In the genomic region with DNA sequence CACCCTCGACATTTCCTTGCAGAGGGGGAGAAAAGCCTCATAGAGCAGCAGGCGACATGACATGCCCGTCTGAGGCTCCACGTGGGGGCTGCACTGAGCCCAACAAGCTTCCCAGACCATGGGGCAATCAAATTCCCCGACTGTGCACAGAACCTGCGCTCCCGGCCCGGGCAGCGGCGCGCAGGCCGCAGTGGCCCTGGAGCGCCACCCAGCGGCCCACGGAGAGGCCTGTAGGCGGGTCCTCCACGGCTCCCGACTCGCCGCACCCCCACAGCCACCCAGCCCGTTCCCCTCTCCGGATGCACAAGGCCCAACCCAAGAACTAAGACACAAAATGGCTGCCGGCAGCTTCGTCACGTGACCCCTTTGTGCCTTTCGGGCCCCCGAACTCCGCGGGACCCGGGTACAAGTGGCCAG, we compare ENCODE assay signal across 1 cellular context.
TF ChIP-seq lines count a peak whose summit lies in the region.

No MANE protein-coding gene starts in this region.

TF ChIP-seq in K562, 482 proteins besides CTCF, POLR2A, EP300 and RAD21 (continued from another document and continues in another):
- TF ChIP-seq, protein P1, sequence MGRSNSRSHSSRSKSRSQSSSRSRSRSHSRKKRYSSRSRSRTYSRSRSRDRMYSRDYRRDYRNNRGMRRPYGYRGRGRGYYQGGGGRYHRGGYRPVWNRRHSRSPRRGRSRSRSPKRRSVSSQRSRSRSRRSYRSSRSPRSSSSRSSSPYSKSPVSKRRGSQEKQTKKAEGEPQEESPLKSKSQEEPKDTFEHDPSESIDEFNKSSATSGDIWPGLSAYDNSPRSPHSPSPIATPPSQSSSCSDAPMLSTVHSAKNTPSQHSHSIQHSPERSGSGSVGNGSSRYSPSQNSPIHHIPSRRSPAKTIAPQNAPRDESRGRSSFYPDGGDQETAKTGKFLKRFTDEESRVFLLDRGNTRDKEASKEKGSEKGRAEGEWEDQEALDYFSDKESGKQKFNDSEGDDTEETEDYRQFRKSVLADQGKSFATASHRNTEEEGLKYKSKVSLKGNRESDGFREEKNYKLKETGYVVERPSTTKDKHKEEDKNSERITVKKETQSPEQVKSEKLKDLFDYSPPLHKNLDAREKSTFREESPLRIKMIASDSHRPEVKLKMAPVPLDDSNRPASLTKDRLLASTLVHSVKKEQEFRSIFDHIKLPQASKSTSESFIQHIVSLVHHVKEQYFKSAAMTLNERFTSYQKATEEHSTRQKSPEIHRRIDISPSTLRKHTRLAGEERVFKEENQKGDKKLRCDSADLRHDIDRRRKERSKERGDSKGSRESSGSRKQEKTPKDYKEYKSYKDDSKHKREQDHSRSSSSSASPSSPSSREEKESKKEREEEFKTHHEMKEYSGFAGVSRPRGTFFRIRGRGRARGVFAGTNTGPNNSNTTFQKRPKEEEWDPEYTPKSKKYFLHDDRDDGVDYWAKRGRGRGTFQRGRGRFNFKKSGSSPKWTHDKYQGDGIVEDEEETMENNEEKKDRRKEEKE (IDR thresholded peaks at IDR 0.05; ENCODE audit: borderline replicate concordance in 1 of 2, control insufficient read depth in 1 of 2, low read depth in 2 of 2, low read length in 1 of 2): no peak
- TF ChIP-seq TAF1 (IDR thresholded peaks at IDR 0.05; ENCODE audit: control insufficient read depth, extremely low read depth, insufficient read depth, low read length, severe bottlenecking) (peak; percentile 82), HDAC2 (IDR thresholded peaks at IDR 0.05) (no peak), ZNF695 (CRISPR knock-in tag; IDR thresholded peaks at IDR 0.05) (no peak), ZBTB5 (IDR thresholded peaks at IDR 0.05) (no peak), MTA1 (IDR thresholded peaks at IDR 0.05; ENCODE audit: borderline replicate concordance) (no peak), HDAC6 (IDR thresholded peaks at IDR 0.05; ENCODE audit: low read depth, low read length) (no peak), XRCC5 (IDR thresholded peaks at IDR 0.05; ENCODE audit: low read depth, low read length) (peak; percentile 82; the same call in 1 of the 2 replicates), KAT8 (IDR thresholded peaks at IDR 0.05; ENCODE audit: low read depth) (no peak), BACH1 (tag; IDR thresholded peaks at IDR 0.05) (no peak), CHD2 (IDR thresholded peaks at IDR 0.05; ENCODE audit: low read depth, low read length) (no peak), SAFB2 (IDR thresholded peaks at IDR 0.05; ENCODE audit: borderline replicate concordance, low read depth, low read length, severe bottlenecking) (no peak), RFX1 (IDR thresholded peaks at IDR 0.05) (no peak), TRIM24 (IDR thresholded peaks at IDR 0.05) (no peak; a peak in 1 of 4 replicates), ADNP (tag; IDR thresholded peaks at IDR 0.05) (no peak), ZNF551 (CRISPR knock-in tag; IDR thresholded peaks at IDR 0.05) (no peak), NFXL1 (CRISPR knock-in tag; IDR thresholded peaks at IDR 0.05) (no peak), ZBTB43 (CRISPR knock-in tag; IDR thresholded peaks at IDR 0.05) (no peak), POLR2AphosphoS2 (IDR thresholded peaks at IDR 0.05; ENCODE audit: low read length) (no peak), STAT6 (CRISPR knock-in tag; IDR thresholded peaks at IDR 0.05) (no peak), NRF1 (conservative IDR thresholded peaks at IDR 0.05 in 1 of 2, IDR thresholded peaks at IDR 0.05 in 1 of 2) (peak; percentile 82 to 85), NR2F6 (CRISPR knock-in tag; IDR thresholded peaks at IDR 0.05) (no peak), ZBED1 (IDR thresholded peaks at IDR 0.05) (no peak), HMGXB4 (CRISPR knock-in tag; IDR thresholded peaks at IDR 0.05) (peak; percentile 48; the same call in 1 of the 2 replicates), SAP30 (IDR thresholded peaks at IDR 0.05; ENCODE audit: borderline replicate concordance, insufficient read depth, low read depth, low read length, poor library complexity, severe bottlenecking) (peak; percentile 80), NR3C1 (CRISPR knock-in tag; IDR thresholded peaks at IDR 0.05) (no peak; the same call in 1 of the 2 replicates), ZNF175 (CRISPR knock-in tag; IDR thresholded peaks at IDR 0.05; ENCODE audit: low read depth) (no peak), ATF3 (IDR thresholded peaks at IDR 0.05) (no peak), ATF3 (CRISPR knock-in tag; conservative IDR thresholded peaks at IDR 0.05) (no peak)
- TF ChIP-seq, protein P2, sequence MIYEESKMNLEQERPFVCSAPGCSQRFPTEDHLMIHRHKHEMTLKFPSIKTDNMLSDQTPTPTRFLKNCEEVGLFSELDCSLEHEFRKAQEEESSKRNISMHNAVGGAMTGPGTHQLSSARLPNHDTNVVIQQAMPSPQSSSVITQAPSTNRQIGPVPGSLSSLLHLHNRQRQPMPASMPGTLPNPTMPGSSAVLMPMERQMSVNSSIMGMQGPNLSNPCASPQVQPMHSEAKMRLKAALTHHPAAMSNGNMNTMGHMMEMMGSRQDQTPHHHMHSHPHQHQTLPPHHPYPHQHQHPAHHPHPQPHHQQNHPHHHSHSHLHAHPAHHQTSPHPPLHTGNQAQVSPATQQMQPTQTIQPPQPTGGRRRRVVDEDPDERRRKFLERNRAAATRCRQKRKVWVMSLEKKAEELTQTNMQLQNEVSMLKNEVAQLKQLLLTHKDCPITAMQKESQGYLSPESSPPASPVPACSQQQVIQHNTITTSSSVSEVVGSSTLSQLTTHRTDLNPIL (CRISPR knock-in tag; IDR thresholded peaks at IDR 0.05): no peak
- TF ChIP-seq, protein P3, sequence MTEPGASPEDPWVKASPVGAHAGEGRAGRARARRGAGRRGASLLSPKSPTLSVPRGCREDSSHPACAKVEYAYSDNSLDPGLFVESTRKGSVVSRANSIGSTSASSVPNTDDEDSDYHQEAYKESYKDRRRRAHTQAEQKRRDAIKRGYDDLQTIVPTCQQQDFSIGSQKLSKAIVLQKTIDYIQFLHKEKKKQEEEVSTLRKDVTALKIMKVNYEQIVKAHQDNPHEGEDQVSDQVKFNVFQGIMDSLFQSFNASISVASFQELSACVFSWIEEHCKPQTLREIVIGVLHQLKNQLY (CRISPR knock-in tag; conservative IDR thresholded peaks at IDR 0.05): no peak
- TF ChIP-seq, protein P4, sequence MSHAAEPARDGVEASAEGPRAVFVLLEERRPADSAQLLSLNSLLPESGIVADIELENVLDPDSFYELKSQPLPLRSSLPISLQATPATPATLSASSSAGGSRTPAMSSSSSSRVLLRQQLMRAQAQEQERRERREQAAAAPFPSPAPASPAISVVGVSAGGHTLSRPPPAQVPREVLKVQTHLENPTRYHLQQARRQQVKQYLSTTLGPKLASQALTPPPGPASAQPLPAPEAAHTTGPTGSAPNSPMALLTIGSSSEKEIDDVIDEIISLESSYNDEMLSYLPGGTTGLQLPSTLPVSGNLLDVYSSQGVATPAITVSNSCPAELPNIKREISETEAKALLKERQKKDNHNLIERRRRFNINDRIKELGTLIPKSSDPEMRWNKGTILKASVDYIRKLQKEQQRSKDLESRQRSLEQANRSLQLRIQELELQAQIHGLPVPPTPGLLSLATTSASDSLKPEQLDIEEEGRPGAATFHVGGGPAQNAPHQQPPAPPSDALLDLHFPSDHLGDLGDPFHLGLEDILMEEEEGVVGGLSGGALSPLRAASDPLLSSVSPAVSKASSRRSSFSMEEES (CRISPR knock-in tag; IDR thresholded peaks at IDR 0.05): peak; percentile 99
- TF ChIP-seq, protein P5, sequence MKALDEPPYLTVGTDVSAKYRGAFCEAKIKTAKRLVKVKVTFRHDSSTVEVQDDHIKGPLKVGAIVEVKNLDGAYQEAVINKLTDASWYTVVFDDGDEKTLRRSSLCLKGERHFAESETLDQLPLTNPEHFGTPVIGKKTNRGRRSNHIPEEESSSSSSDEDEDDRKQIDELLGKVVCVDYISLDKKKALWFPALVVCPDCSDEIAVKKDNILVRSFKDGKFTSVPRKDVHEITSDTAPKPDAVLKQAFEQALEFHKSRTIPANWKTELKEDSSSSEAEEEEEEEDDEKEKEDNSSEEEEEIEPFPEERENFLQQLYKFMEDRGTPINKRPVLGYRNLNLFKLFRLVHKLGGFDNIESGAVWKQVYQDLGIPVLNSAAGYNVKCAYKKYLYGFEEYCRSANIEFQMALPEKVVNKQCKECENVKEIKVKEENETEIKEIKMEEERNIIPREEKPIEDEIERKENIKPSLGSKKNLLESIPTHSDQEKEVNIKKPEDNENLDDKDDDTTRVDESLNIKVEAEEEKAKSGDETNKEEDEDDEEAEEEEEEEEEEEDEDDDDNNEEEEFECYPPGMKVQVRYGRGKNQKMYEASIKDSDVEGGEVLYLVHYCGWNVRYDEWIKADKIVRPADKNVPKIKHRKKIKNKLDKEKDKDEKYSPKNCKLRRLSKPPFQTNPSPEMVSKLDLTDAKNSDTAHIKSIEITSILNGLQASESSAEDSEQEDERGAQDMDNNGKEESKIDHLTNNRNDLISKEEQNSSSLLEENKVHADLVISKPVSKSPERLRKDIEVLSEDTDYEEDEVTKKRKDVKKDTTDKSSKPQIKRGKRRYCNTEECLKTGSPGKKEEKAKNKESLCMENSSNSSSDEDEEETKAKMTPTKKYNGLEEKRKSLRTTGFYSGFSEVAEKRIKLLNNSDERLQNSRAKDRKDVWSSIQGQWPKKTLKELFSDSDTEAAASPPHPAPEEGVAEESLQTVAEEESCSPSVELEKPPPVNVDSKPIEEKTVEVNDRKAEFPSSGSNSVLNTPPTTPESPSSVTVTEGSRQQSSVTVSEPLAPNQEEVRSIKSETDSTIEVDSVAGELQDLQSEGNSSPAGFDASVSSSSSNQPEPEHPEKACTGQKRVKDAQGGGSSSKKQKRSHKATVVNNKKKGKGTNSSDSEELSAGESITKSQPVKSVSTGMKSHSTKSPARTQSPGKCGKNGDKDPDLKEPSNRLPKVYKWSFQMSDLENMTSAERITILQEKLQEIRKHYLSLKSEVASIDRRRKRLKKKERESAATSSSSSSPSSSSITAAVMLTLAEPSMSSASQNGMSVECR (CRISPR knock-in tag; IDR thresholded peaks at IDR 0.05): peak; percentile 28; the same call in 1 of the 2 replicates
- TF ChIP-seq, protein P6, sequence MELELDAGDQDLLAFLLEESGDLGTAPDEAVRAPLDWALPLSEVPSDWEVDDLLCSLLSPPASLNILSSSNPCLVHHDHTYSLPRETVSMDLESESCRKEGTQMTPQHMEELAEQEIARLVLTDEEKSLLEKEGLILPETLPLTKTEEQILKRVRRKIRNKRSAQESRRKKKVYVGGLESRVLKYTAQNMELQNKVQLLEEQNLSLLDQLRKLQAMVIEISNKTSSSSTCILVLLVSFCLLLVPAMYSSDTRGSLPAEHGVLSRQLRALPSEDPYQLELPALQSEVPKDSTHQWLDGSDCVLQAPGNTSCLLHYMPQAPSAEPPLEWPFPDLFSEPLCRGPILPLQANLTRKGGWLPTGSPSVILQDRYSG (tag; conservative IDR thresholded peaks at IDR 0.05; ENCODE audit: low read depth): no peak
